ENCODE assay signal across 8 cellular contexts in the genomic region with DNA sequence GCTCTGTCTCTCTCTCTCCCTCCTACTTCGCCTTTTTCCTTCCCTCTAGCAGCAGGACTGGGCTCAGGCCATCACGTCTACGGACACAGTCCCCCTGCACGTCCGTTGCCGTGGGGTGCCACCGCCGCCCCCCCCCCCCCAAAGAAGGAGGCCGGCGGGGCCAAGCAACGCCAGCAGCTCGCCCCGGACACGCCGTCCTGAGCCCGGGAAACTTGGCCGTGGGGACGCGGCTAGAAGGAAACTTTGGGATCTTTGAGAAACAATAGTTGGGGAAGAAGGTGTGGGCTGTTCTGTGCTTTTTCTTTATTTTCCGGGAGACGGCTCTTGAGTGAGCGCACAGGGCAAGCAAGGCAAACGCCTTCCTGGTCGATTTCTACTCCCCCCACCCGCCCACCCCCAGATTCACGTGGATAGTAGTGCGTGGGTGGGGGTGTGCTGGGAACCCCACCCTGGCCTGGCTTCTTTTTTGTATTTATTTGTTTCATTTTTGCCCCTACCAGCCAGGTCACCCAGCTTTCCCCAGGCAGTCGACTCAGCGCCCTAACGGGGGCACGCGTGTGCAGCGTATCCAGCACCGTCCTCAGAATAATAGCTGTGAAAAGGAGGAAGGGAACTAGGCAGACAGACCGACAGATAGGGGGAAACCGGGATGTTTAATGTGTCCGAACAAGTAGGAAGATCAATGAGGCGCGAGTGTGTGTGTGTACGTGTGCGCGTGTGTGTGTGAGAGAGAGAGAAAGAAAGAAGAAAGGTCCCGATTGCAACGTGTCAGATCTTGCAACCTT. TPM values are rescaled to one million over a fixed set of nuclear protein-coding genes. Genes with fewer than 3 reads are reported as not detected.
DNase-seq lines count a peak whose midpoint lies in the region; ATAC-seq and TF ChIP-seq lines count a peak whose summit lies in the region.

No MANE protein-coding gene starts in this region.

- peak overlapping the region; percentile 81; the same call in 1 of the 2 replicates for H3K56ac ChIP-seq in IMR-90 (ENCODE audit: extremely low read depth, insufficient read depth, low read length)

- ATAC-seq in IMR-90 (ENCODE audit: low read depth): peak; percentile 30
- ATAC-seq in upper lobe of left lung (ENCODE audit: low FRiP score in 2 of 2): peak in 1 of 2 donors; percentile 20
- ATAC-seq in HG03469 (IDR thresholded peaks at IDR 0.05; ENCODE audit: unreplicated experiment): no peak

- peak overlapping the region; percentile 97 for H2AFZ ChIP-seq in IMR-90 (replicated peaks; ENCODE audit: low read length, poor library complexity)

- no peaks in the 10 kb centered on the region for H3K9me1 ChIP-seq in IMR-90 (ENCODE audit: insufficient read depth, low read length)

- DNase-seq in DMS 273 treated with DMSO at 0.1 percent for 48 hours (lab: John Stamatoyannopoulos, UW): peak; percentile 34
- peak; percentile 46 for DNase-seq in IMR-90
- peak; percentile 21 to 34 for DNase-seq in activated CD4-positive, alpha-beta T cell treated with anti-CD3 and anti-CD28 coated beads, Interleukin-2, amount 50 U/mL, for 4 hours
- DNase-seq in epithelial cell of prostate (ENCODE audit: low read depth, low spot score): no peak
- peak; percentile 42 to 84 for DNase-seq in upper lobe of left lung
- DNase-seq in pons (ENCODE audit: low spot score): no peak

- peak overlapping the region; percentile 58 for H4K5ac ChIP-seq in IMR-90 (ENCODE audit: low read depth, low read length)

- H3K4me2 ChIP-seq in IMR-90 (ENCODE audit: low read depth, low read length): peak overlapping the region; percentile 88

- peak overlapping the region; percentile 99 for H3K23ac ChIP-seq in IMR-90 (ENCODE audit: low read depth, low read length)

- H3K4me1 ChIP-seq in IMR-90 (ENCODE audit: control insufficient read depth, insufficient read depth, low read length) (0 out of 2 replicates have a peak, but pooled peaks cover 2% of the 10 kb centered on the region), muscle layer of colon (ENCODE audit: insufficient read depth, low read length) (peaks cover 29% of the 10 kb centered on the region), upper lobe of left lung (peaks cover 13 to 48% (median 16%) of the 10 kb centered on the region in 4 donors)

- peak overlapping the region; percentile 48; the same call in 1 of the 2 replicates for H2AK5ac ChIP-seq in IMR-90 (ENCODE audit: low read depth, low read length)

- in situ Hi-C loops in IMR-90 (cut with MboI; ENCODE audit: low sequenced_read_pairs): no loop called here

- peak overlapping the region; percentile 7; the same call in 1 of the 2 replicates for H2BK120ac ChIP-seq in IMR-90 (ENCODE audit: low read depth, low read length)

- H4K20me1 ChIP-seq in IMR-90 (ENCODE audit: insufficient read depth, low read length): no peaks in the 10 kb centered on the region; the same call in 1 of the 2 replicates

- H3K9ac ChIP-seq in IMR-90 (ENCODE audit: low read depth, low read length): peak overlapping the region; percentile 76
- H3K9ac ChIP-seq in muscle layer of colon (ENCODE audit: low read length): peak overlapping the region; percentile 80

- TF ChIP-seq CTCF in IMR-90 (conservative IDR thresholded peaks at IDR 0.05; ENCODE audit: low read depth, low read length) (peak; percentile 45), upper lobe of left lung (IDR thresholded peaks at IDR 0.05) (no peak)

- H3K14ac ChIP-seq in IMR-90 (replicated peaks; ENCODE audit: low read depth, low read length): peak overlapping the region; percentile 95

- H3K27ac ChIP-seq in IMR-90 (ENCODE audit: insufficient read depth, low read length) (peak overlapping the region; percentile 65), epithelial cell of prostate (peak overlapping the region; percentile 75), muscle layer of colon (ENCODE audit: low read depth, low read length) (peak overlapping the region; percentile 90), upper lobe of left lung (peak overlapping the region; percentile 73 to 97 (median 90))

- intact Hi-C loops in IMR-90 (cut with micrococcal nuclease): loop anchor here (1.0 to 2.0 kb wide), 3 partner anchors 17 to 70 kb away; no protein-coding TSS in a partner anchor

- WGBS in IMR-90 (ENCODE audit: extremely low coverage in 2 of 2, insufficient read length in 1 of 2), 2 experiments: 5% methylated on average over 4 of the region's 44 CpGs; no CpG with 5 or more reads in 1 of the 2 experiments
- 1% methylated on average over 22 to 42 of the region's 44 CpGs for WGBS in upper lobe of left lung, 2 donors

- H2BK15ac ChIP-seq in IMR-90 (ENCODE audit: low read depth, low read length): peak overlapping the region; percentile 9; the same call in 2 of the 3 replicates

- peak overlapping the region; percentile 92 for H3K4ac ChIP-seq in IMR-90 (ENCODE audit: low read depth, low read length)

- peak overlapping the region; percentile 37 to 65; a peak in 3 of 4 replicates for H4K8ac ChIP-seq in IMR-90 (ENCODE audit: low read depth in 2 of 2, low read length in 2 of 2)

- H3K36me3 ChIP-seq in IMR-90 (ENCODE audit: control insufficient read depth, insufficient read depth, low read length) (no peaks in the 10 kb centered on the region), muscle layer of colon (ENCODE audit: insufficient read depth, low read length) (no peaks in the 10 kb centered on the region), upper lobe of left lung (no peaks in the 10 kb centered on the region)

- H3K27me3 ChIP-seq in IMR-90 (ENCODE audit: control insufficient read depth, insufficient read depth, low read length): peaks cover 6% of the 10 kb centered on the region
- no peaks in the 10 kb centered on the region for H3K27me3 ChIP-seq in muscle layer of colon (ENCODE audit: control insufficient read depth in 1 of 2, insufficient read depth in 2 of 2, low read length in 2 of 2)
- no peaks in the 10 kb centered on the region for H3K27me3 ChIP-seq in upper lobe of left lung

- POLR2A ChIA-PET in IMR-90 (lab: Charles Lee; ENCODE audit: unreplicated experiment): interaction anchor here (0.6 kb wide), 1 partner anchor 477 kb away, joined by 4 read pairs; no protein-coding TSS in a partner anchor

- H3K79me1 ChIP-seq in IMR-90 (ENCODE audit: low read depth in 1 of 2, low read length in 2 of 2): peaks cover 0 to 12% of the 10 kb centered on the region in 2 experiments; a peak in 2 of 4 replicates

- peak overlapping the region; percentile 62; the same call in 1 of the 2 replicates for H4K91ac ChIP-seq in IMR-90 (ENCODE audit: insufficient read depth, low read depth, low read length)

- CTCF ChIA-PET in IMR-90 (lab: Yijun Ruan, JAX): interaction anchor here (0.7 to 2.1 kb wide), 11 partner anchors 10 to 324 kb away, joined by 3 to 8 read pairs (median 4); no protein-coding TSS in a partner anchor

- peak overlapping the region; percentile 90 for H2BK5ac ChIP-seq in IMR-90 (ENCODE audit: low read depth, low read length, poor library complexity, severe bottlenecking)

- H2AK9ac ChIP-seq in IMR-90 (replicated peaks; ENCODE audit: low read depth, low read length, poor library complexity): peak overlapping the region; percentile 95

- TF ChIP-seq POLR2A in IMR-90 (IDR thresholded peaks at IDR 0.05; ENCODE audit: low read depth, low read length) (no peak; the same call in 1 of the 2 replicates), upper lobe of left lung (IDR thresholded peaks at IDR 0.05) (no peak)

- H3K4me3 ChIP-seq in IMR-90 (ENCODE audit: insufficient read depth, low read depth, low read length) (peak overlapping the region; percentile 54), muscle layer of colon (ENCODE audit: low read depth in 1 of 2, low read length in 2 of 2) (peak overlapping the region; percentile 87 to 92), upper lobe of left lung (peak overlapping the region; percentile 65 to 82 (median 71))

- no peak for TF ChIP-seq EP300 in upper lobe of left lung (IDR thresholded peaks at IDR 0.05)

- BruUV-seq in IMR-90 (replicated peaks; lab: Mats Ljungman, UMichigan): no TSS peak

- H2BK20ac ChIP-seq in IMR-90 (ENCODE audit: low read depth, low read length): peak overlapping the region; percentile 72

- peak overlapping the region; percentile 83 for H3K18ac ChIP-seq in IMR-90 (ENCODE audit: low read depth, low read length)

- no peaks in the 10 kb centered on the region for H3K9me3 ChIP-seq in IMR-90 (ENCODE audit: control insufficient read depth, insufficient read depth, low read length)
- H3K9me3 ChIP-seq in muscle layer of colon (ENCODE audit: low read length): no peaks in the 10 kb centered on the region
- no peaks in the 10 kb centered on the region for H3K9me3 ChIP-seq in upper lobe of left lung

- peak; percentile 50 for TF ChIP-seq RAD21 in IMR-90 (IDR thresholded peaks at IDR 0.05; ENCODE audit: low read length)

- dilution Hi-C loops in IMR-90 (cut with HindIII; ENCODE audit: low sequenced_read_pairs, unreplicated experiment): no loop called here

TF ChIP-seq in IMR-90, 13 proteins besides CTCF, POLR2A, EP300 and RAD21 (continues in another document):
- TF ChIP-seq RCOR1 (IDR thresholded peaks at IDR 0.05; ENCODE audit: insufficient replicate concordance, low read length) (no peak), ELK1 (IDR thresholded peaks at IDR 0.05; ENCODE audit: borderline replicate concordance, low read depth, low read length) (no peak), MAZ (IDR thresholded peaks at IDR 0.05; ENCODE audit: borderline replicate concordance, low read depth, low read length) (no peak), RFX5 (IDR thresholded peaks at IDR 0.05; ENCODE audit: low read depth, low read length) (no peak), MXI1 (IDR thresholded peaks at IDR 0.05; ENCODE audit: borderline replicate concordance, low read depth, low read length) (peak; percentile 43; the same call in 1 of the 2 replicates), BHLHE40 (IDR thresholded peaks at IDR 0.05; ENCODE audit: low read depth, low read length) (no peak), CHD1 (IDR thresholded peaks at IDR 0.05; ENCODE audit: low read depth, low read length) (0 out of 2 replicates have a peak, but pooled peaks have one; percentile 36), CEBPB (IDR thresholded peaks at IDR 0.05; ENCODE audit: low read depth, low read length) (no peak), NFE2L2 (IDR thresholded peaks at IDR 0.05; ENCODE audit: low read depth, low read length) (no peak), MAFK (IDR thresholded peaks at IDR 0.05; ENCODE audit: low read depth, low read length) (no peak)

RNA-seq across cellular contexts. Expression of gene MXI1, which starts 1.4 kb away (rescaled TPM):
- total RNA-seq in IMR-90 (2012; rRNA removed) (7.5 and 11.8 TPM in 2 replicates), upper lobe of left lung (10 to 100 TPM; 27.7 to 90.1 (median 45.2) TPM)
- 4.5 and 7.2 TPM in 2 replicates for polyA plus RNA-seq in IMR-90 (2012; rRNA removed)
- 0.90 and 3.1 TPM in 2 replicates for polyA plus RNA-seq in IMR-90 (2012; cell fraction: cytosol; rRNA removed)
- polyA plus RNA-seq in IMR-90 (2012; cell fraction: nucleus; rRNA removed; ENCODE audit: low replicate concordance): 1.8 and 11.5 TPM in 2 replicates

Comparison
In these comparisons a context has a peak if more than half of its experiments do, and no peak if none do; other contexts are left out.
1. DNase-seq: peak in DMS 273 treated with DMSO at 0.1 percent for 48 hours (single experiment), IMR-90 (single experiment), activated CD4-positive, alpha-beta T cell treated with anti-CD3 and anti-CD28 coated beads, Interleukin-2, amount 50 U/mL, for 4 hours (2 of 2) and upper lobe of left lung (2 of 2); none in epithelial cell of prostate (single experiment) and pons (single experiment).
2. Peak in every context shown above with its lines, with median percentiles within 50 percentile points of each other: H3K27ac ChIP-seq and H3K4me3 ChIP-seq.